ENCODE assay signal across 16 cellular contexts in the genomic region with DNA sequence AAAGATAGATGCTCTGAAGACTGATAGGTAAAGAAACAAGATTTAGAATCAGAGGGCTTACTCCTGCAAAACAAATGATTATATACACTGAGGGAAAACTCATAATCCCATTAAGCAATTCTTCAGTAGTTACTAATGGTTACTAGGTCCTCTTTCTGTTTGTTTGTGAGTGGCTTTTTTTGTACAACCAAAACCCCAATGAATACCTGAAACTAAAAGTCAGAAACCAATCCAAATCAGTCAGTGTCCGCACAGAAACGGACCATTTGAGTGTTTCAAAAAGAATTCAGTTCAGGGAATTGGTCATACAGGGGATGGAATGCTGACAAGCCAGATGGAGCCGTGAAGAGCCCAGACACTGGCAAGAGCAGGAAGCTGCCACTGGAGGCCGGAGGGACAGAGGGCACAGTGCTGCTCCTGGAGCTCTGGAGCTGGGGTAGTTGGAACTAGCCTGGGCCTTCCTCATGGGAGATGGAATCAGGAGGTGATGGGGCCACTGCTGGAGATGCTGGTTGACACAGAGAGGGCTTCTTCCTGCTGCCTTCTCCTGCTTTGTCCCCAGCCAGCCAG. TPM values are rescaled to one million over a fixed set of nuclear protein-coding genes. Genes with fewer than 3 reads are reported as not detected.
DNase-seq lines count a peak whose midpoint lies in the region; ATAC-seq and TF ChIP-seq lines count a peak whose summit lies in the region.
"Had no signal": no experiment of that assay in that cellular context is flagged by ENCODE, and none has a peak within 500 bp of the region (broad histone marks: within the 10 kb centered on the region; RNA-seq: fewer than 3 reads in every experiment).

No MANE protein-coding gene starts in this region.

- H3K4me3 ChIP-seq in adipocyte (ENCODE audit: low read length) = no peak overlapping the region
- H3K4me3 ChIP-seq in lower lobe of right lung = no peak overlapping the region
- H3K4me3 ChIP-seq: adrenal gland, thoracic aorta had no signal

- H3K36me3 Mint-ChIP-seq in CD14-positive monocyte = peaks cover 61 to 81% of the 10 kb centered on the region in 2 donors

- H3K27ac Mint-ChIP-seq in CD14-positive monocyte = peak overlapping the region in 5 of 7 donors; percentile 5 to 79 (median 11)

- H3K27me3 Mint-ChIP-seq in CD14-positive monocyte (ENCODE audit: low read depth in 3 of 3) = no peaks in the 10 kb centered on the region

- ATAC-seq in HG02870 (IDR thresholded peaks at IDR 0.05; ENCODE audit: unreplicated experiment) (peak; percentile 31), lower lobe of right lung (peak; percentile 43 to 46), GM19397 (IDR thresholded peaks at IDR 0.05; ENCODE audit: unreplicated experiment) (no peak)
- ATAC-seq: activated T-cell treated with anti-CD3 and anti-CD28 coated beads, Interleukin-2, amount 50 U/mL, for 4 hours had no signal

- peaks cover 24% of the 10 kb centered on the region for H3K4me1 ChIP-seq in adipocyte (ENCODE audit: control insufficient read depth, insufficient read depth, low read length)
- H3K4me1 ChIP-seq in lower lobe of right lung = peaks cover 8% of the 10 kb centered on the region

- intact Hi-C loops in CD14-positive monocyte (cut with micrococcal nuclease) = no loop called here
- intact Hi-C loops in lower lobe of right lung (cut with DNase I) = no loop called here

- H3K27me3 ChIP-seq in adipocyte (replicated peaks; ENCODE audit: control insufficient read depth, insufficient read depth, low read length) (no peaks in the 10 kb centered on the region), lower lobe of right lung (ENCODE audit: low read depth) (no peaks in the 10 kb centered on the region)
- H3K27me3 ChIP-seq: adrenal gland had no signal

- H3K9me3 Mint-ChIP-seq in CD14-positive monocyte = no peaks in the 10 kb centered on the region
- H3K9me3 Mint-ChIP-seq: activated T-cell treated with anti-CD3 and anti-CD28 coated beads, Interleukin-2, amount 50 U/mL, for 4 hours had no signal

- DNase-seq in CD14-positive monocyte (ENCODE audit: low spot score) (no peak), adipocyte (ENCODE audit: low read depth) (peak; percentile 25), lower lobe of right lung (no peak), NCI-H345 (lab: John Stamatoyannopoulos, UW) (no peak), NCI-H2029 (lab: John Stamatoyannopoulos, UW) (no peak)
- no peak for DNase-seq in activated CD4-positive, alpha-beta T cell treated with anti-CD3 and anti-CD28 coated beads for 4 hours
- DNase-seq: ACHN; activated CD4-positive, alpha-beta T cell treated with anti-CD3 and anti-CD28 coated beads for 48 hours; activated T-cell treated with anti-CD3 and anti-CD28 coated beads, Interleukin-2, amount 50 U/mL, for 4 hours; adrenal gland; Calu3; cortex of kidney; OCI-M1 had no signal

- no peak for TF ChIP-seq CTCF in CD14-positive monocyte (IDR thresholded peaks at IDR 0.05)
- no peak for TF ChIP-seq CTCF in lower lobe of right lung (IDR thresholded peaks at IDR 0.05)

- H3K27ac ChIP-seq in lower lobe of right lung = no peak overlapping the region
- H3K27ac ChIP-seq: adrenal gland, thoracic aorta had no signal

- H3K4me3 Mint-ChIP-seq in CD14-positive monocyte = no peak overlapping the region
- H3K4me3 Mint-ChIP-seq: activated T-cell treated with anti-CD3 and anti-CD28 coated beads, Interleukin-2, amount 50 U/mL, for 4 hours had no signal

- H3K9me3 ChIP-seq in adipocyte (ENCODE audit: control insufficient read depth, low read length) (no peaks in the 10 kb centered on the region), lower lobe of right lung (no peaks in the 10 kb centered on the region)
- H3K9me3 ChIP-seq: adrenal gland, thoracic aorta had no signal

- peaks cover 84% of the 10 kb centered on the region for H3K36me3 ChIP-seq in adipocyte (ENCODE audit: control insufficient read depth, insufficient read depth, low read length, severe bottlenecking)
- peaks cover 97% of the 10 kb centered on the region for H3K36me3 ChIP-seq in lower lobe of right lung

- H3K9ac ChIP-seq in adipocyte (ENCODE audit: low read length) = no peak overlapping the region

- H3K4me1 Mint-ChIP-seq in CD14-positive monocyte = peaks cover 64% of the 10 kb centered on the region

RNA-seq across cellular contexts. Expression of a gene that starts 31.9 kb away (rescaled TPM):
- polyA plus RNA-seq in CD14-positive monocyte = 10 to 100 TPM; 15.4 to 16.8 TPM
- total RNA-seq in lower lobe of right lung = 39.4 TPM
